1 cellular context compared by ENCODE assay signal in genomic region chr2:241218131-241219029, GRCh38.
TF ChIP-seq lines count a peak whose summit lies in the region.

No MANE protein-coding gene starts in this region.

TF ChIP-seq in HepG2, 621 proteins besides CTCF, POLR2A, EP300 and RAD21 (continued from another document and continues in another):
- peak; percentile 53; the same call in 1 of the 2 replicates for TF ChIP-seq BRF2 (CRISPR knock-in tag; IDR thresholded peaks at IDR 0.05)
- TF ChIP-seq HNRNPH1 (optimal IDR thresholded peaks at IDR 0.05; ENCODE audit: low read depth, low read length): no peak
- no peak for TF ChIP-seq NBN (conservative IDR thresholded peaks at IDR 0.05)
- TF ChIP-seq HINFP (CRISPR knock-in tag; IDR thresholded peaks at IDR 0.05; ENCODE audit: low read depth): peak; percentile 57; the same call in 1 of the 2 replicates
- peak; percentile 73 for TF ChIP-seq ARNT2 (CRISPR knock-in tag; IDR thresholded peaks at IDR 0.05; ENCODE audit: low read depth)
- TF ChIP-seq NR1H2 (CRISPR knock-in tag; IDR thresholded peaks at IDR 0.05; ENCODE audit: borderline replicate concordance, low read depth): peak; percentile 74; the same call in 1 of the 2 replicates
- TF ChIP-seq TAF1 (CRISPR knock-in tag; IDR thresholded peaks at IDR 0.05): no peak
- TF ChIP-seq ZNF678 (CRISPR knock-in tag; IDR thresholded peaks at IDR 0.05): no peak
- TF ChIP-seq POLR2AphosphoS2 (IDR thresholded peaks at IDR 0.05; ENCODE audit: low read depth, low read length): no peak
- no peak for TF ChIP-seq ZNF24 (IDR thresholded peaks at IDR 0.05)
- TF ChIP-seq ZNF282 (IDR thresholded peaks at IDR 0.05; ENCODE audit: partially characterized antibody): no peak
- 0 out of 2 replicates have a peak, but pooled peaks have one; percentile 27 for TF ChIP-seq ZNF296 (CRISPR knock-in tag; conservative IDR thresholded peaks at IDR 0.05)
- TF ChIP-seq TBP (CRISPR knock-in tag; IDR thresholded peaks at IDR 0.05): no peak
- no peak for TF ChIP-seq GLMP (CRISPR knock-in tag; IDR thresholded peaks at IDR 0.05; ENCODE audit: borderline replicate concordance)
- TF ChIP-seq PBX3 (CRISPR knock-in tag; IDR thresholded peaks at IDR 0.05; ENCODE audit: borderline replicate concordance): no peak
- peak; percentile 41; the same call in 1 of the 2 replicates for TF ChIP-seq REL (CRISPR knock-in tag; conservative IDR thresholded peaks at IDR 0.05)
- TF ChIP-seq UBTF (CRISPR knock-in tag; IDR thresholded peaks at IDR 0.05): no peak
- TF ChIP-seq AGO2 (optimal IDR thresholded peaks at IDR 0.05; ENCODE audit: low read depth, low read length): no peak
- no peak for TF ChIP-seq TP53 (CRISPR knock-in tag; conservative IDR thresholded peaks at IDR 0.05)
- no peak for TF ChIP-seq DDIT3 (CRISPR knock-in tag; IDR thresholded peaks at IDR 0.05)
- TF ChIP-seq IKZF5 (CRISPR knock-in tag; IDR thresholded peaks at IDR 0.05): no peak; the same call in none of the 2 replicates
- TF ChIP-seq KIAA2018 (CRISPR knock-in tag; IDR thresholded peaks at IDR 0.05; ENCODE audit: borderline replicate concordance): no peak
- peak; percentile 98 for TF ChIP-seq NR0B2 (CRISPR knock-in tag; IDR thresholded peaks at IDR 0.05)
- no peak for TF ChIP-seq HMGA1 (CRISPR knock-in tag; conservative IDR thresholded peaks at IDR 0.05)
- no peak for TF ChIP-seq RFXAP (CRISPR knock-in tag; IDR thresholded peaks at IDR 0.05; ENCODE audit: borderline replicate concordance)
- TF ChIP-seq MIER2 (CRISPR knock-in tag; IDR thresholded peaks at IDR 0.05): no peak
- TF ChIP-seq ZNF275 (CRISPR knock-in tag; IDR thresholded peaks at IDR 0.05; ENCODE audit: borderline replicate concordance): peak; percentile 38; the same call in 1 of the 2 replicates
- TF ChIP-seq ZNF431 (CRISPR knock-in tag; IDR thresholded peaks at IDR 0.05; ENCODE audit: borderline replicate concordance, low read depth): no peak
- TF ChIP-seq ZNF644 (CRISPR knock-in tag; IDR thresholded peaks at IDR 0.05; ENCODE audit: low read depth): no peak
- no peak for TF ChIP-seq NFIB (CRISPR knock-in tag; IDR thresholded peaks at IDR 0.05; ENCODE audit: borderline replicate concordance)
- no peak for TF ChIP-seq ATF7 (IDR thresholded peaks at IDR 0.05)
- no peak for TF ChIP-seq ATF7 (CRISPR knock-in tag; IDR thresholded peaks at IDR 0.05)
- no peak for TF ChIP-seq GABPA (IDR thresholded peaks at IDR 0.05; ENCODE audit: low read depth, low read length)
- TF ChIP-seq GABPA (CRISPR knock-in tag; IDR thresholded peaks at IDR 0.05; ENCODE audit: low read depth): peak; percentile 57
- TF ChIP-seq XRCC5 (optimal IDR thresholded peaks at IDR 0.05; ENCODE audit: low read length): no peak
- TF ChIP-seq ZNF160 (CRISPR knock-in tag; IDR thresholded peaks at IDR 0.05): peak; percentile 43; the same call in 1 of the 2 replicates
- TF ChIP-seq SP4 (CRISPR knock-in tag; IDR thresholded peaks at IDR 0.05): peak; percentile 42
- TF ChIP-seq ZBTB3 (CRISPR knock-in tag; IDR thresholded peaks at IDR 0.05; ENCODE audit: borderline replicate concordance, low read depth): no peak; the same call in 1 of the 2 replicates
